1 cellular context compared by ENCODE assay signal in genomic region chr18:5979176-5979888, GRCh38.
TF ChIP-seq lines count a peak whose summit lies in the region.

No MANE protein-coding gene starts in this region.

TF ChIP-seq in H1, 55 proteins besides CTCF, POLR2A, EP300 and RAD21:
- TF ChIP-seq TCF12 (IDR thresholded peaks at IDR 0.05; ENCODE audit: low read depth, low read length) (no peak), MAX (IDR thresholded peaks at IDR 0.05) (no peak), BCL11A (IDR thresholded peaks at IDR 0.05; ENCODE audit: low read depth in 2 of 2, low read length in 2 of 2) (no peak), ZNF274 (IDR thresholded peaks at IDR 0.05; ENCODE audit: borderline replicate concordance, extremely low read depth, low read length) (no peak)
